8 cellular contexts compared by ENCODE assay signal in the genomic region with DNA sequence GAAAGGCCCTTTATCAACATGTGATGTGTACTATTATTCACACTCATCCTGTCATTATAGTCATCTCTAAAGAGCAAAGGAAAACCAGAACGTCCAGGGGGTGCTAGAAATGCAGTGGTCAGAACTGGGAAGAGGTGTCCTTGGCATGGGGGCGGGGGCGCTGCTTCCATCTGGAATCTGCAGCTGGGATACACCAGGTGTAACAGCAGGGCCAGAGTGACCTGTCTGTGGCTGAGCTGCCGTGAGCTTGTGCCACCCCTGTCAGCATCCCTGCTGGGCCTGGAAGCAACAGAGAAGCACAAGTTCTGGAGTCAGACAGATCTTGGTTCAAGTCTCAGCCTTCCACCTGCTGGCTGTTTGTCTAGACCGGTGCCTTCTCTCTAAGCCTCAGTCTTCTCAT.
"Had no signal": no experiment of that assay in that cellular context is flagged by ENCODE, and none has a peak within 500 bp of the region (broad histone marks: within the 10 kb centered on the region; RNA-seq: fewer than 3 reads in every experiment).

No MANE protein-coding gene starts in this region.

- DNase-seq: GDM1, GF-D8 had no signal

- ATAC-seq: GM12878 had no signal

- H3K4me3 ChIP-seq: GM12878 had no signal

- FAIRE-seq: G401.6, GM12878, GM12891, GM12892, GM18507, GM19239 had no signal
